15 cellular contexts compared by ENCODE assay signal in the genomic region with DNA sequence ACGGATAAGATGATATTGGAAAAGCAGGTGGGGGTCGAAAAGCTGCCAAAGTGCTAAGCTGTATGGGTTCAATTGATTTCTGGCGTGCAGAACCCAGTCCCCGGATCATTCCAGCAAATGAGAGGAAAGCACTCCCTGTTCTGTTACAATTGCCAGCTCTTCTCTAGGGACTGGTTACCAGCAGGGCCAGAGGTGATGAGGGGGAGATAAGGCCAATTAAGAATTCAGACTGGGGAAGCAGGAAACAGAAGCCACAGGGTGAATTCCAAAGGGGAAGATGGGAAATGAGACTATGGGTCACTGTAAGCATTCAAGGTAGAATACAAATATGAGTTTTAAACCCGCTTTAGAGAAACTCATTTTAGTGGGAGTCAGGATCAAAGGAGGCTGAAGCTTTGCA.
DNase-seq lines count a peak whose midpoint lies in the region; ATAC-seq and TF ChIP-seq lines count a peak whose summit lies in the region.
"Had no signal": no experiment of that assay in that cellular context is flagged by ENCODE, and none has a peak within 500 bp of the region (broad histone marks: within the 10 kb centered on the region; RNA-seq: fewer than 3 reads in every experiment).

No MANE protein-coding gene starts in this region.

- H3K9me3 ChIP-seq in mesodermal cell (ENCODE audit: control insufficient read depth, low read length) = no peaks in the 10 kb centered on the region

- H3K4me1 Mint-ChIP-seq in WTC11 = peaks cover 59% of the 10 kb centered on the region

- H3K27ac Mint-ChIP-seq in WTC11 = no peak overlapping the region
- H3K27ac Mint-ChIP-seq: B cell, HFFc6 had no signal

- intact Hi-C loops in left ventricle myocardium superior (cut with micrococcal nuclease) (no loop called here), cardiac septum (cut with DNase I) (no loop called here)

- H3K4me1 ChIP-seq in mesodermal cell (ENCODE audit: control insufficient read depth, insufficient read depth, low read length, poor library complexity, severe bottlenecking) = peaks cover 51% of the 10 kb centered on the region

- H3K36me3 ChIP-seq in mesodermal cell (ENCODE audit: control insufficient read depth, insufficient read depth, low read length) = no peaks in the 10 kb centered on the region

- H3K4me3 Mint-ChIP-seq in WTC11 = no peak overlapping the region
- H3K4me3 Mint-ChIP-seq: B cell; CD4-positive, alpha-beta memory T cell; HFFc6 had no signal

- peak; percentile 44 for ATAC-seq in left ventricle myocardium superior
- peak; percentile 27; the same call in 1 of the 2 replicates for ATAC-seq in WTC11

- POLR2A ChIA-PET in WTC11 (lab: Charles Lee) = no interaction called here

- no peaks in the 10 kb centered on the region for H3K36me3 Mint-ChIP-seq in WTC11
- H3K36me3 Mint-ChIP-seq: CD4-positive, alpha-beta memory T cell had no signal

- CTCF ChIA-PET in WTC11 (lab: Charles Lee) = no interaction called here

- WGBS in mesodermal cell (ENCODE audit: insufficient coverage in 2 of 2), 2 experiments = 68 to 71% methylated on average over 4 of the region's 5 CpGs

- no peak overlapping the region for H3K4me3 ChIP-seq in mesodermal cell (ENCODE audit: extremely low read depth, insufficient read depth, low read length, poor library complexity, severe bottlenecking)

- peaks cover 56% of the 10 kb centered on the region for H3K27me3 Mint-ChIP-seq in WTC11 (ENCODE audit: low read depth)

- no peak for DNase-seq in left ventricle myocardium superior
- DNase-seq in cardiac septum (ENCODE audit: low spot score) = no peak
- DNase-seq in WTC11 (ENCODE audit: low spot score) = no peak
- no peak for DNase-seq in T-helper 1 cell
- DNase-seq in NCI-H2227 (lab: John Stamatoyannopoulos, UW; ENCODE audit: unreplicated experiment) = no peak
- no peak for DNase-seq in GF-D8 (lab: John Stamatoyannopoulos, UW)
- DNase-seq: CD4-positive, alpha-beta memory T cell; DMS79; EL; GDM1; HCEC 1CT; HFFc6 had no signal

- no peak for TF ChIP-seq CTCF in WTC11 (IDR thresholded peaks at IDR 0.05)

- H3K27ac ChIP-seq in mesodermal cell (ENCODE audit: low read depth, low read length, severe bottlenecking) = peak overlapping the region; percentile 60
- H3K27ac ChIP-seq: C4-2B had no signal

- no peaks in the 10 kb centered on the region for H3K9me3 Mint-ChIP-seq in WTC11
- H3K9me3 Mint-ChIP-seq: CD4-positive, alpha-beta memory T cell had no signal

TF ChIP-seq in WTC11, 78 proteins besides CTCF, POLR2A, EP300 and RAD21:
- TF ChIP-seq MXD4 (CRISPR knock-in tag; IDR thresholded peaks at IDR 0.05; ENCODE audit: borderline replicate concordance) (no peak), OVOL2 (CRISPR knock-in tag; IDR thresholded peaks at IDR 0.05; ENCODE audit: borderline replicate concordance) (no peak), ZNF416 (CRISPR knock-in tag; IDR thresholded peaks at IDR 0.05) (no peak), GABPB1 (CRISPR knock-in tag; IDR thresholded peaks at IDR 0.05) (no peak), MYBL2 (CRISPR knock-in tag; IDR thresholded peaks at IDR 0.05) (no peak)
- TF ChIP-seq, protein P1, sequence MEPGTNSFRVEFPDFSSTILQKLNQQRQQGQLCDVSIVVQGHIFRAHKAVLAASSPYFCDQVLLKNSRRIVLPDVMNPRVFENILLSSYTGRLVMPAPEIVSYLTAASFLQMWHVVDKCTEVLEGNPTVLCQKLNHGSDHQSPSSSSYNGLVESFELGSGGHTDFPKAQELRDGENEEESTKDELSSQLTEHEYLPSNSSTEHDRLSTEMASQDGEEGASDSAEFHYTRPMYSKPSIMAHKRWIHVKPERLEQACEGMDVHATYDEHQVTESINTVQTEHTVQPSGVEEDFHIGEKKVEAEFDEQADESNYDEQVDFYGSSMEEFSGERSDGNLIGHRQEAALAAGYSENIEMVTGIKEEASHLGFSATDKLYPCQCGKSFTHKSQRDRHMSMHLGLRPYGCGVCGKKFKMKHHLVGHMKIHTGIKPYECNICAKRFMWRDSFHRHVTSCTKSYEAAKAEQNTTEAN (CRISPR knock-in tag; IDR thresholded peaks at IDR 0.05) = no peak
